Comparison of ENCODE assay signal across 25 cellular contexts in genomic region chr5:98651715-98652114, GRCh38.
DNase-seq lines count a peak whose midpoint lies in the region; ATAC-seq, FAIRE-seq and TF ChIP-seq lines count a peak whose summit lies in the region.
"Had no signal": no experiment of that assay in that cellular context is flagged by ENCODE, and none has a peak within 500 bp of the region (broad histone marks: within the 10 kb centered on the region; RNA-seq: fewer than 3 reads in every experiment).

No MANE protein-coding gene starts in this region.

- no peak for FAIRE-seq in bronchial epithelial cell (lab: Jason Lieb, UNC)
- FAIRE-seq: GM12892, HepG2 had no signal

- in situ Hi-C loops in GM23248 (cut with MboI), result no loop called here

- peak; percentile 7 for DNase-seq in GM23248
- peak; percentile 76 for DNase-seq in M059J (ENCODE audit: low read depth)
- peak; percentile 10 for DNase-seq in bronchial epithelial cell (ENCODE audit: low read depth)
- peak; percentile 13 for DNase-seq in kidney tubule cell (ENCODE audit: low spot score)
- DNase-seq in NK-92 treated with Interleukin-12 subunit alpha and Interleukin-12 subunit beta, amount 100 ng/mL, for 24 hours (lab: John Stamatoyannopoulos, UW), result no peak
- DNase-seq in T1000 (lab: John Stamatoyannopoulos, UW), result no peak
- DNase-seq: BE2C; CD4-positive, CD25-positive, alpha-beta regulatory T cell; COR-L47; DMS 273 treated with DMSO at 0.1 percent for 48 hours; DMS79 treated with DMSO at 0.1 percent for 48 hours; KBM-7; MV-4-11; NCI-H1694; NCI-H2081; NCI-H2171; NCI-H345; NCI-H524; NCI-H774; Peyer's patch; SJCRH30; T-helper 1 cell had no signal

- H2AFZ ChIP-seq in GM23248, result no peak overlapping the region

- H3K4me2 ChIP-seq in GM23248 (ENCODE audit: unreplicated experiment), result no peak overlapping the region

- no peaks in the 10 kb centered on the region for H3K9me3 ChIP-seq in GM23248 (ENCODE audit: low read depth)
- H3K9me3 ChIP-seq: BE2C, Peyer's patch, SJCRH30 had no signal

- no peaks in the 10 kb centered on the region for H3K9me2 ChIP-seq in GM23248 (ENCODE audit: insufficient read depth)

- H4K20me1 ChIP-seq in GM23248 (ENCODE audit: insufficient read depth), result no peaks in the 10 kb centered on the region

- no peaks in the 10 kb centered on the region for H3K79me2 ChIP-seq in GM23248 (ENCODE audit: insufficient read depth)

- no peak for TF ChIP-seq CTCF in bronchial epithelial cell (IDR thresholded peaks at IDR 0.05; ENCODE audit: insufficient read depth, low read length, severe bottlenecking)

- no peaks in the 10 kb centered on the region for H3F3A ChIP-seq in GM23248 (ENCODE audit: insufficient read depth)

- no peaks in the 10 kb centered on the region for H3K36me3 ChIP-seq in GM23248 (ENCODE audit: low read depth)
- no peaks in the 10 kb centered on the region for H3K36me3 ChIP-seq in bronchial epithelial cell (ENCODE audit: control insufficient read depth, insufficient read depth, low read length)
- H3K36me3 ChIP-seq: BE2C, Peyer's patch, SJCRH30 had no signal

- H3K4me1 ChIP-seq in GM23248 (ENCODE audit: insufficient read depth), result 0 out of 2 replicates have a peak, but pooled peaks cover 3% of the 10 kb centered on the region
- H3K4me1 ChIP-seq: BE2C, Peyer's patch had no signal

- H3K4me3 ChIP-seq in GM23248 (no peak overlapping the region), bronchial epithelial cell (ENCODE audit: low read depth, low read length) (no peak overlapping the region)
- H3K4me3 ChIP-seq: Peyer's patch, SJCRH30 had no signal

- H3K9ac ChIP-seq in GM23248, result no peak overlapping the region

- WGBS in GM23248 (ENCODE audit: low coverage in 1 of 2, low lambda C conversion rate in 2 of 2, missing lambda C conversion rate in 2 of 2), 2 experiments, result 62 to 65% methylated on average over 3 of the region's 3 CpGs

- H3K27me3 ChIP-seq in GM23248 (replicated peaks; ENCODE audit: insufficient read depth), result no peaks in the 10 kb centered on the region
- no peaks in the 10 kb centered on the region for H3K27me3 ChIP-seq in bronchial epithelial cell (ENCODE audit: control insufficient read depth, insufficient read depth, low read length)
- H3K27me3 ChIP-seq: BE2C, Peyer's patch, SJCRH30 had no signal

- ATAC-seq in HG03045 (IDR thresholded peaks at IDR 0.05; ENCODE audit: unreplicated experiment), result no peak
- ATAC-seq: HepG2 had no signal

- no peak overlapping the region for H3K27ac ChIP-seq in GM23248
- H3K27ac ChIP-seq: Peyer's patch, SJCRH30 had no signal

Comparison
In these comparisons a context has a peak if more than half of its experiments do, and no peak if none do; other contexts are left out.
1. DNase-seq: peak in GM23248 (single experiment), M059J (single experiment), bronchial epithelial cell (single experiment) and kidney tubule cell (single experiment); none in NK-92 treated with Interleukin-12 subunit alpha and Interleukin-12 subunit beta, amount 100 ng/mL, for 24 hours (single experiment) and T1000 (single experiment).